15 cellular contexts compared by ENCODE assay signal in the genomic region with DNA sequence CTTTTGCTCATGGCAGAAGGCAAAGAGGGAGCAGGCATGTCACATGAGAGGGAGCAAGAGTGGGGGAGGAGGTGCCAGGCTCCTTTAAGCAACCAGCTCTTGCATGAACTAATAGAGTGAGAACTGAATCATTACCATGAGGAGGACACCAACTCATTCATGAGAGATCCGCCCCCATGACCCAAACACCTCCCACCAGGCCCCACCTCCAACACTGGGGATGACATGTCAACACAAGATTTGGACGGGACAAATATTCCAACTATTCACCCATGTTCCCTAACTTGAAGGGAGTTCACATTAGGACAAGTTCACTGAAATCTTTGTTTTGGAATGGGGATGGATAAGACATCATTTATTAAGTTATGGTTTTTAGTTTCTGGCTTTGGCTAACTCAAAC.
A peak's percentile ranks its signal among the peaks of the same experiment; 100 is the strongest.
DNase-seq lines count a peak whose midpoint lies in the region; ATAC-seq and TF ChIP-seq lines count a peak whose summit lies in the region.
"Had no signal": no experiment of that assay in that cellular context is flagged by ENCODE, and none has a peak within 500 bp of the region (broad histone marks: within the 10 kb centered on the region; RNA-seq: fewer than 3 reads in every experiment).

No MANE protein-coding gene starts in this region.

- H3K4me1 ChIP-seq in mammary epithelial cell (ENCODE audit: insufficient read depth, low read length) (peaks cover 5% of the 10 kb centered on the region), thyroid gland (peaks cover 15 to 19% of the 10 kb centered on the region in 2 donors)
- H3K4me1 ChIP-seq: BLaER1 had no signal

- H3K36me3 ChIP-seq in mammary epithelial cell (ENCODE audit: insufficient read depth, low read length) (no peaks in the 10 kb centered on the region), thyroid gland (no peaks in the 10 kb centered on the region)
- H3K36me3 ChIP-seq: BLaER1, MG63 had no signal

- DNase-seq in mammary epithelial cell (peak; percentile 66), fibroblast of villous mesenchyme (ENCODE audit: low read depth) (peak; percentile 17), left lobe of liver (ENCODE audit: low spot score) (peak; percentile 62), thyroid gland (peak; percentile 30 to 32), Ammon's horn (ENCODE audit: low spot score) (no peak), Calu3 (no peak)
- DNase-seq: EL, H9, MG63, NCI-H1105 treated with DMSO at 0.1 percent for 48 hours, NCI-H187, NCI-H446 had no signal

- no peaks in the 10 kb centered on the region for H3K4me1 Mint-ChIP-seq in Calu3 (ENCODE audit: low read depth, unreplicated experiment)

- ATAC-seq in left lobe of liver (peak; percentile 77), GM19467 (IDR thresholded peaks at IDR 0.05; ENCODE audit: unreplicated experiment) (no peak)

- CTCF ChIA-PET in mammary epithelial cell (lab: Charles Lee; ENCODE audit: low non-redundant PET) (no interaction called here), Calu3 (lab: Charles Lee) (no interaction called here)

- H3K36me3 Mint-ChIP-seq in Calu3 (ENCODE audit: insufficient read depth, unreplicated experiment): no peaks in the 10 kb centered on the region

- H3K79me2 ChIP-seq in mammary epithelial cell (ENCODE audit: insufficient read depth, low read length): no peaks in the 10 kb centered on the region

- peaks cover 3% of the 10 kb centered on the region for H3K9me3 Mint-ChIP-seq in Calu3 (ENCODE audit: low read depth, unreplicated experiment)

- in situ Hi-C loops in mammary epithelial cell (cut with MboI; ENCODE audit: low sequenced_read_pairs in 2 of 2): no loop called here

- TF ChIP-seq CTCF in mammary epithelial cell (conservative IDR thresholded peaks at IDR 0.05 in 1 of 2, IDR thresholded peaks at IDR 0.05 in 1 of 2; ENCODE audit: extremely low read depth in 1 of 2, insufficient read depth in 1 of 2, low read depth in 1 of 2, low read length in 2 of 2) (no peak), fibroblast of villous mesenchyme (IDR thresholded peaks at IDR 0.05; ENCODE audit: insufficient read depth, low read depth, low read length) (no peak), thyroid gland (IDR thresholded peaks at IDR 0.05) (no peak), Calu3 (IDR thresholded peaks at IDR 0.05; ENCODE audit: unreplicated experiment) (no peak)

- no peaks in the 10 kb centered on the region for H4K20me1 ChIP-seq in mammary epithelial cell (ENCODE audit: insufficient read depth, low read length)
- H4K20me1 ChIP-seq: BLaER1 had no signal

- H3K27ac ChIP-seq in mammary epithelial cell (ENCODE audit: insufficient read depth, low read depth, low read length) (no peak overlapping the region), thyroid gland (peak overlapping the region in 2 of 3 donors; percentile 3 to 64)
- H3K27ac ChIP-seq: BLaER1, KMS-11 had no signal

- BruUV-seq in mammary epithelial cell (replicated peaks; lab: Mats Ljungman, UMichigan) (no TSS peak), Calu3 (replicated peaks; lab: Mats Ljungman, UMichigan) (no TSS peak)

- H3K27me3 Mint-ChIP-seq in Calu3 (ENCODE audit: unreplicated experiment): no peaks in the 10 kb centered on the region

- 25% methylated on average over 2 of the region's 2 CpGs for WGBS in mammary epithelial cell (ENCODE audit: low coverage, missing lambda C conversion rate)
- WGBS in thyroid gland, 2 donors: 63 to 73% methylated on average over 2 of the region's 2 CpGs

- TF ChIP-seq POLR2A in thyroid gland (IDR thresholded peaks at IDR 0.05): no peak

- no peaks in the 10 kb centered on the region for H3K27me3 ChIP-seq in mammary epithelial cell (ENCODE audit: insufficient read depth, low read length)
- H3K27me3 ChIP-seq in thyroid gland: no peaks in the 10 kb centered on the region
- H3K27me3 ChIP-seq: BLaER1, MG63 had no signal

- dilution Hi-C loops in mammary epithelial cell (cut with HindIII; ENCODE audit: low sequenced_read_pairs): no loop called here

- peaks cover 4% of the 10 kb centered on the region for H3K9me3 ChIP-seq in mammary epithelial cell (replicated peaks; ENCODE audit: insufficient read depth, low read length)
- no peaks in the 10 kb centered on the region for H3K9me3 ChIP-seq in thyroid gland

- no peak overlapping the region for H3K4me3 ChIP-seq in mammary epithelial cell (replicated peaks in 1 of 3; ENCODE audit: insufficient read depth in 1 of 3, low read depth in 2 of 3, low read length in 3 of 3)
- no peak overlapping the region for H3K4me3 ChIP-seq in fibroblast of villous mesenchyme (ENCODE audit: low read depth, low read length)
- no peak overlapping the region for H3K4me3 ChIP-seq in thyroid gland (replicated peaks in 1 of 3)
- H3K4me3 ChIP-seq: BLaER1, MG63 had no signal

- H3K4me3 Mint-ChIP-seq in Calu3 (ENCODE audit: low read depth, unreplicated experiment): no peak overlapping the region
- H3K4me3 Mint-ChIP-seq: H9 had no signal

- no peak overlapping the region for H3K27ac Mint-ChIP-seq in Calu3 (ENCODE audit: unreplicated experiment)
- H3K27ac Mint-ChIP-seq: H9 had no signal

- H3K9ac ChIP-seq in mammary epithelial cell (ENCODE audit: insufficient read depth, low read length): no peak overlapping the region
- H3K9ac ChIP-seq: BLaER1, KMS-11 had no signal

- intact Hi-C loops in mammary epithelial cell (cut with micrococcal nuclease): no loop called here
- intact Hi-C loops in thyroid gland (cut with DNase I): no loop called here
- intact Hi-C loops in Calu3 (cut with micrococcal nuclease; ENCODE audit: unreplicated experiment): no loop called here

- H3K4me2 ChIP-seq in mammary epithelial cell (ENCODE audit: insufficient read depth, low read depth, low read length): peak overlapping the region; percentile 15
- H3K4me2 ChIP-seq: BLaER1, KMS-11 had no signal

- H2AFZ ChIP-seq in mammary epithelial cell (ENCODE audit: low read depth, low read length): peak overlapping the region; percentile 60

Comparison
In these comparisons a context has a peak if more than half of its experiments do, and no peak if none do; other contexts are left out.
1. DNase-seq: peak in mammary epithelial cell (single experiment), fibroblast of villous mesenchyme (single experiment), left lobe of liver (single experiment) and thyroid gland (2 of 2); none in Ammon's horn (single experiment) and Calu3 (single experiment).